ENCODE assay signal across 25 cellular contexts in genomic region chr6:110902091-110902490, GRCh38.
"Had no signal": no experiment of that assay in that cellular context is flagged by ENCODE, and none has a peak within 500 bp of the region (broad histone marks: within the 10 kb centered on the region; RNA-seq: fewer than 3 reads in every experiment).

No MANE protein-coding gene starts in this region.

- H3K4me1 Mint-ChIP-seq: activated CD4-positive, alpha-beta T cell treated with anti-CD3 and anti-CD28 coated beads, Interleukin-2, amount 10 ng/mL, durations not matched to agents 7 days and 5 days; mesothelial cell of epicardium had no signal

- FAIRE-seq: islet of Langerhans had no signal

- DNase-seq: activated CD4-positive, alpha-beta T cell treated with anti-CD3 and anti-CD28 coated beads, Interleukin-2, amount 10 ng/mL, durations not matched to agents 7 days and 5 days; activated CD8-positive, alpha-beta memory T cell treated with anti-CD3 and anti-CD28 coated beads, Interleukin-2, amount 50 U/mL, for 4 hours; activated effector memory CD4-positive, alpha-beta T cell treated with Interleukin-2 at 50 U/mL for 16 hours; activated naive CD4-positive, alpha-beta T cell treated with anti-CD3 and anti-CD28 coated beads for 36 hours; activated T-cell treated with anti-CD3 and anti-CD28 coated beads, Interleukin-2, amount 50 U/mL, for 48 hours; body of pancreas; head of caudate nucleus; hypothalamus; left ventricle myocardium superior; mammary epithelial cell; naive thymus-derived CD8-positive, alpha-beta T cell; retina; stimulated activated CD4-positive, alpha-beta T cell treated with anti-CD3 and anti-CD28 coated beads, Interleukin-2, amount 100 ng/mL, for 48 hours; stimulated activated CD8-positive, alpha-beta memory T cell treated with anti-CD3 and anti-CD28 coated beads, Interleukin-4, amount 100 ng/mL, for 48 hours; stimulated activated naive CD4-positive, alpha-beta T cell; T-helper 1 cell; T1000; upper lobe of left lung had no signal

- H3K27ac ChIP-seq: body of pancreas, cardiac muscle cell, epithelial cell of prostate, gastroesophageal sphincter, thoracic aorta, upper lobe of left lung had no signal

- ATAC-seq: activated CD4-positive, CD25-positive, alpha-beta regulatory T cell treated with anti-CD3 and anti-CD28 coated beads, Interleukin-2, amount 50 U/mL, for 24 hours; body of pancreas; gastroesophageal sphincter; left ventricle myocardium superior had no signal

- H3K27ac Mint-ChIP-seq: activated CD4-positive, alpha-beta T cell treated with anti-CD3 and anti-CD28 coated beads, Interleukin-2, amount 10 ng/mL, durations not matched to agents 7 days and 5 days; activated naive CD4-positive, alpha-beta T cell treated with anti-CD3 and anti-CD28 coated beads for 36 hours; mesothelial cell of epicardium had no signal

- H3K4me1 ChIP-seq: body of pancreas, gastroesophageal sphincter, upper lobe of left lung had no signal

- H3K36me3 ChIP-seq: cardiac muscle cell had no signal

- H3K27me3 ChIP-seq: body of pancreas, cardiac muscle cell, gastroesophageal sphincter, upper lobe of left lung had no signal

- H3K4me3 Mint-ChIP-seq: activated CD4-positive, alpha-beta T cell treated with anti-CD3 and anti-CD28 coated beads, Interleukin-2, amount 10 ng/mL, durations not matched to agents 7 days and 5 days; activated naive CD4-positive, alpha-beta T cell treated with anti-CD3 and anti-CD28 coated beads for 36 hours; mesothelial cell of epicardium; naive thymus-derived CD8-positive, alpha-beta T cell had no signal

- H3K4me3 ChIP-seq: body of pancreas, cardiac muscle cell, gastroesophageal sphincter, thoracic aorta, upper lobe of left lung had no signal
